In genomic region chr9:107486674-107487520, GRCh38 we compare ENCODE assay signal across 8 cellular contexts. TPM values are rescaled to one million over a fixed set of nuclear protein-coding genes. Genes with fewer than 3 reads are reported as not detected.
DNase-seq lines count a peak whose midpoint lies in the region; ATAC-seq and TF ChIP-seq lines count a peak whose summit lies in the region.

No MANE protein-coding gene starts in this region.

- CTCF ChIA-PET in RWPE1 (lab: Yijun Ruan, JAX) = interaction anchor here (0.6 to 2.1 kb wide), 6 partner anchors 13 to 584 kb away, joined by 3 to 11 read pairs (median 3); no protein-coding TSS in a partner anchor

- no peak for TF ChIP-seq CTCF in RWPE1 (conservative IDR thresholded peaks at IDR 0.05; ENCODE audit: low read depth)
- TF ChIP-seq CTCF in foreskin fibroblast (IDR thresholded peaks at IDR 0.05; ENCODE audit: low read depth, low read length) = no peak
- no peak for TF ChIP-seq CTCF in osteocyte (IDR thresholded peaks at IDR 0.05)

- peak overlapping the region; percentile 98 for H3K27ac Mint-ChIP-seq in osteocyte (ENCODE audit: unreplicated experiment)
- no peak overlapping the region for H3K27ac Mint-ChIP-seq in activated naive CD4-positive, alpha-beta T cell treated with anti-CD3 and anti-CD28 coated beads, Interleukin-2, amount 50 U/mL, for 72 hours

- POLR2A ChIA-PET in RWPE1 (lab: Yijun Ruan, JAX; ENCODE audit: low non-redundant PET) = interaction anchor here (0.7 to 1.5 kb wide), 2 partner anchors 265 to 1077 kb away, joined by 3 read pairs; no protein-coding TSS in a partner anchor

- peak overlapping the region; percentile 91 for H3K27ac ChIP-seq in RWPE1

- peak overlapping the region; percentile 97 for H3K4me3 Mint-ChIP-seq in osteocyte (ENCODE audit: unreplicated experiment)

- no peaks in the 10 kb centered on the region for H3K27me3 Mint-ChIP-seq in osteocyte (ENCODE audit: unreplicated experiment)

- H3K36me3 Mint-ChIP-seq in osteocyte (ENCODE audit: unreplicated experiment) = peaks cover 23% of the 10 kb centered on the region
- peaks cover 7 to 12% of the 10 kb centered on the region in 2 donors for H3K36me3 Mint-ChIP-seq in activated naive CD4-positive, alpha-beta T cell treated with anti-CD3 and anti-CD28 coated beads, Interleukin-2, amount 50 U/mL, for 72 hours

- peak; percentile 14 for DNase-seq in AG20443 (ENCODE audit: low spot score)
- DNase-seq in RWPE1 (ENCODE audit: low spot score) = no peak
- DNase-seq in foreskin fibroblast = peak in 1 of 2 donors; percentile 21
- DNase-seq in osteocyte (ENCODE audit: extremely low spot score, unreplicated experiment) = no peak
- DNase-seq in activated naive CD4-positive, alpha-beta T cell treated with anti-CD3 and anti-CD28 coated beads, Interleukin-2, amount 50 U/mL, for 72 hours (ENCODE audit: low spot score in 2 of 2) = no peak
- DNase-seq in SKM-1 treated with dmso at 0.1 percent for 144 hours (lab: John Stamatoyannopoulos, UW; ENCODE audit: unreplicated experiment) = no peak
- no peak for DNase-seq in iPS-NIHi11 (ENCODE audit: low spot score)
- DNase-seq in SHP77 (lab: John Stamatoyannopoulos, UW) = no peak

- peaks cover 46% of the 10 kb centered on the region for H3K4me1 Mint-ChIP-seq in osteocyte (ENCODE audit: unreplicated experiment)

- peak overlapping the region; percentile 94 to 98 for H3K4me3 ChIP-seq in foreskin fibroblast (ENCODE audit: low read depth in 1 of 2, low read length in 2 of 2)

- ATAC-seq in activated naive CD4-positive, alpha-beta T cell treated with anti-CD3 and anti-CD28 coated beads, Interleukin-2, amount 50 U/mL, for 72 hours = no peak

- no peaks in the 10 kb centered on the region for H3K9me3 Mint-ChIP-seq in osteocyte (ENCODE audit: unreplicated experiment)
- H3K9me3 Mint-ChIP-seq in activated naive CD4-positive, alpha-beta T cell treated with anti-CD3 and anti-CD28 coated beads, Interleukin-2, amount 50 U/mL, for 72 hours = no peaks in the 10 kb centered on the region

RNA-seq across cellular contexts. Expression of gene KLF4, which starts 2.7 kb away (rescaled TPM):
- 113 and 131 TPM in 2 replicates for total RNA-seq in osteocyte
- total RNA-seq in activated naive CD4-positive, alpha-beta T cell treated with anti-CD3 and anti-CD28 coated beads, Interleukin-2, amount 50 U/mL, for 72 hours = 1 to 10 TPM in 1 of 2 donors, not detected in 1; 1.8 TPM

Comparison
In these comparisons a context has a peak if more than half of its experiments do, and no peak if none do; other contexts are left out.
1. RNA of gene KLF4, which starts 2.7 kb away (total RNA-seq): 113 to 131 TPM in osteocyte; 1.8 TPM in activated naive CD4-positive, alpha-beta T cell treated with anti-CD3 and anti-CD28 coated beads, Interleukin-2, amount 50 U/mL, for 72 hours; every median in the first group is over 10 times any median in the second.